ENCODE assay signal across 16 cellular contexts in genomic region chr10:109504401-109504800, GRCh38.
"Had no signal": no experiment of that assay in that cellular context is flagged by ENCODE, and none has a peak within 500 bp of the region (broad histone marks: within the 10 kb centered on the region; RNA-seq: fewer than 3 reads in every experiment).

No MANE protein-coding gene starts in this region.

- DNase-seq: activated CD4-positive, alpha-beta T cell treated with anti-CD3 and anti-CD28 coated beads for 4 hours; activated naive CD4-positive, alpha-beta T cell treated with Interleukin-2 at 50 U/mL for 16 hours; activated naive CD8-positive, alpha-beta T cell treated with anti-CD3 and anti-CD28 coated beads, Interleukin-2, amount 50 U/mL, for 24 hours; effector CD4-positive, alpha-beta T cell; hypothalamus; left colon; midbrain; pancreas; retina; stimulated activated CD4-positive, alpha-beta T cell treated with anti-CD3 and anti-CD28 coated beads, Interleukin-15, amount 100 ng/mL, for 24 hours; stimulated activated CD4-positive, alpha-beta T cell treated with anti-CD3 and anti-CD28 coated beads, Interleukin-4, amount 100 ng/mL, for 24 hours; stomach; T-helper 9 cell had no signal

- H3K9me3 ChIP-seq: pancreas, thoracic aorta had no signal

- H3K27ac ChIP-seq: epithelial cell of prostate, pancreas, stomach, thoracic aorta had no signal

- ATAC-seq: activated naive CD8-positive, alpha-beta T cell treated with anti-CD3 and anti-CD28 coated beads, Interleukin-2, amount 50 U/mL, for 24 hours; left colon; pancreas had no signal

- H3K4me3 ChIP-seq: lung, pancreas, stomach, thoracic aorta had no signal

- H3K27me3 ChIP-seq: pancreas, stomach had no signal

- H3K36me3 ChIP-seq: pancreas, stomach, thoracic aorta had no signal

- H3K4me1 ChIP-seq: pancreas, stomach had no signal
